8 cellular contexts compared by ENCODE assay signal in genomic region chr11:110295487-110296225, GRCh38. TPM values are rescaled to one million over a fixed set of nuclear protein-coding genes. Genes with fewer than 3 reads are reported as not detected.
A peak's percentile ranks its signal among the peaks of the same experiment; 100 is the strongest.
DNase-seq lines count a peak whose midpoint lies in the region; ATAC-seq and TF ChIP-seq lines count a peak whose summit lies in the region.

No MANE protein-coding gene starts in this region.

- peak; percentile 60 for ATAC-seq in GM21390 (IDR thresholded peaks at IDR 0.05; ENCODE audit: unreplicated experiment)

- H3K27me3 ChIP-seq in SK-N-SH (ENCODE audit: insufficient read depth) (no peaks in the 10 kb centered on the region), rectal smooth muscle tissue (ENCODE audit: control insufficient read depth, insufficient read depth, low read length) (no peaks in the 10 kb centered on the region)

- peak overlapping the region; percentile 80 for H3K4me2 ChIP-seq in SK-N-SH

- H3K27ac ChIP-seq in SK-N-SH (ENCODE audit: low read depth in 2 of 2, low read length in 1 of 2) (peak overlapping the region; percentile 86 to 87), angular gyrus (ENCODE audit: low read depth, low read length) (peak overlapping the region; percentile 86), rectal smooth muscle tissue (ENCODE audit: low read depth, low read length) (peak overlapping the region; percentile 96)

- H3K4me1 ChIP-seq in SK-N-SH (ENCODE audit: control insufficient read depth in 1 of 2, insufficient read depth in 2 of 2, low read depth in 1 of 2, low read length in 1 of 2): peaks cover 12 to 37% of the 10 kb centered on the region in 2 experiments; a peak in 3 of 4 replicates
- H3K4me1 ChIP-seq in rectal smooth muscle tissue (ENCODE audit: control insufficient read depth, insufficient read depth, low read length): peaks cover 2% of the 10 kb centered on the region

- TF ChIP-seq CTCF in SK-N-SH (IDR thresholded peaks at IDR 0.05): no peak

- peaks cover 16% of the 10 kb centered on the region for H3F3A ChIP-seq in SK-N-SH (replicated peaks; ENCODE audit: insufficient read depth)

- peaks cover 54% of the 10 kb centered on the region for H3K79me2 ChIP-seq in SK-N-SH (ENCODE audit: insufficient read depth)

- H3K9me3 ChIP-seq in SK-N-SH: no peaks in the 10 kb centered on the region

- WGBS in SK-N-SH (ENCODE audit: low lambda C conversion rate): under 1% methylated on average over 25 of the region's 39 CpGs

- DNase-seq in D341Med (ENCODE audit: low spot score) (peak; percentile 77), HT1080 (ENCODE audit: low read depth) (peak; percentile 57), SK-N-SH (peak; percentile 81), hepatic stellate cell (ENCODE audit: low spot score) (peak; percentile 56), GOT3 (lab: John Stamatoyannopoulos, UW) (no peak)

- peak overlapping the region; percentile 85 to 97 for H3K4me3 ChIP-seq in SK-N-SH (ENCODE audit: low read depth in 2 of 2, low read length in 1 of 2)
- H3K4me3 ChIP-seq in rectal smooth muscle tissue (ENCODE audit: low read length): peak overlapping the region; percentile 81

- H2AFZ ChIP-seq in SK-N-SH (ENCODE audit: low read depth): peak overlapping the region; percentile 81

- TF ChIP-seq RAD21 in SK-N-SH (IDR thresholded peaks at IDR 0.05; ENCODE audit: low read length): no peak

- peaks cover 43% of the 10 kb centered on the region for H4K20me1 ChIP-seq in SK-N-SH (ENCODE audit: insufficient read depth)

- H3K9me2 ChIP-seq in SK-N-SH: no peaks in the 10 kb centered on the region

- CTCF ChIA-PET in SK-N-SH (lab: Yijun Ruan, JAX): interaction anchor here (1.0 to 1.3 kb wide), 5 partner anchors 7 to 94 kb away, joined by 3 to 5 read pairs (median 4); no protein-coding TSS in a partner anchor

- TF ChIP-seq EP300 in SK-N-SH (IDR thresholded peaks at IDR 0.05; ENCODE audit: borderline replicate concordance in 1 of 2, low read depth in 1 of 2, low read length in 1 of 2): no peak

- H3K36me3 ChIP-seq in SK-N-SH (replicated peaks in 1 of 2; ENCODE audit: control insufficient read depth in 1 of 2, insufficient read depth in 2 of 2, low read length in 1 of 2): peaks cover 0 to 7% of the 10 kb centered on the region in 2 experiments
- H3K36me3 ChIP-seq in rectal smooth muscle tissue (ENCODE audit: control insufficient read depth, insufficient read depth, low read length): no peaks in the 10 kb centered on the region

- POLR2A ChIA-PET in SK-N-SH (lab: Yijun Ruan, JAX): interaction anchor here (0.9 kb wide), 1 partner anchor 203 kb away, joined by 3 read pairs; the partner anchor contains the start of gene ZC3H12C

- peak overlapping the region; percentile 97 for H3K9ac ChIP-seq in SK-N-SH
- peak overlapping the region; percentile 77 for H3K9ac ChIP-seq in rectal smooth muscle tissue (ENCODE audit: low read length)

TF ChIP-seq in SK-N-SH, 30 proteins besides CTCF, POLR2A, EP300 and RAD21:
- TF ChIP-seq TCF12 (IDR thresholded peaks at IDR 0.05): 0 out of 2 replicates have a peak, but pooled peaks have one; percentile 9
- no peak for TF ChIP-seq GABPA (IDR thresholded peaks at IDR 0.05; ENCODE audit: low read depth)

RNA-seq across cellular contexts. Expression of gene RDX, which starts 0.8 kb away (rescaled TPM):
- total RNA-seq in HT1080 (2014; rRNA removed; shearing (Covaris generic)): 58.0 and 67.6 TPM in 2 replicates
- polyA plus RNA-seq in HT1080 (2015; cell fraction: cytosol; rRNA removed): 46.5 and 61.2 TPM in 2 replicates
- polyA plus RNA-seq in HT1080 (2015; cell fraction: nucleus; rRNA removed): 85.2 and 87.6 TPM in 2 replicates
- polyA plus RNA-seq in SK-N-SH (2012; rRNA removed): 29.4 and 30.7 TPM in 2 replicates
- polyA plus RNA-seq in SK-N-SH (2012; cell fraction: cytosol; rRNA removed): 36.5 and 45.4 TPM in 2 replicates
- 17.4 and 24.9 TPM in 2 replicates for polyA plus RNA-seq in SK-N-SH (2012; cell fraction: nucleus; rRNA removed)
